ENCODE assay signal across 8 cellular contexts in the genomic region with DNA sequence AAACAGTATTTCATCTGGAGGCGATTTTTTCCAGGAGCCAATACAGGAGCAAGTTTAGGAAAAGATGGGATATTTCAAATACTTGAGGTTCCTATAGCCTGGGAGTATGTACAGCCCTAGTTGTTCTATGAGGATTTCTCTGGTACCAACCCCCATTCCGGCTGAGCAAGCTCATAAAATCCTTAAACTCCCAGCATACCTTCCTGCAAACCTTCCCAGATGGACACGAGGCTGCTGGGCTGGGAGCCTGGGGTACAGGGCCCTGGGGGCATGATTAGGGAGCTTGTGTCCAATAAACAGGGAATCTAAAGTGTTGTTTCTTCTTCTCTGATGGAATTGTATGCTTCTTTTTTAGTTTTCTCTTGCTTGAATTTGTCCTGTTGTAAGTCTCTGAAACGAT. TPM values are rescaled to one million over a fixed set of nuclear protein-coding genes. Genes with fewer than 3 reads are reported as not detected.
DNase-seq lines count a peak whose midpoint lies in the region; ATAC-seq and TF ChIP-seq lines count a peak whose summit lies in the region.

No MANE protein-coding gene starts in this region.

- H3K36me3 Mint-ChIP-seq in Calu3 (ENCODE audit: insufficient read depth, unreplicated experiment): peaks cover 73% of the 10 kb centered on the region
- peaks cover 65% of the 10 kb centered on the region for H3K36me3 Mint-ChIP-seq in effector memory CD8-positive, alpha-beta T cell (ENCODE audit: insufficient read depth)
- H3K36me3 Mint-ChIP-seq in osteocyte (ENCODE audit: unreplicated experiment): peaks cover 31% of the 10 kb centered on the region

- H3K4me3 Mint-ChIP-seq in Calu3 (ENCODE audit: low read depth, unreplicated experiment): peak overlapping the region; percentile 84
- H3K4me3 Mint-ChIP-seq in effector memory CD8-positive, alpha-beta T cell: peak overlapping the region; percentile 73 to 85
- H3K4me3 Mint-ChIP-seq in osteocyte (ENCODE audit: unreplicated experiment): peak overlapping the region; percentile 80

- no peak for ATAC-seq in effector memory CD8-positive, alpha-beta T cell (replicated peaks)
- no peak for ATAC-seq in HG03342 (IDR thresholded peaks at IDR 0.05; ENCODE audit: unreplicated experiment)
- ATAC-seq in GM18868 (IDR thresholded peaks at IDR 0.05; ENCODE audit: unreplicated experiment): no peak

- CTCF ChIA-PET in Calu3 (lab: Charles Lee): interaction anchor here (0.8 to 2.9 kb wide), 5 partner anchors 12 to 117 kb away, joined by 3 to 15 read pairs (median 3); partner anchors contain the start of gene BAG6

- H3K4me1 Mint-ChIP-seq in Calu3 (ENCODE audit: low read depth, unreplicated experiment) (peaks cover 13% of the 10 kb centered on the region), osteocyte (ENCODE audit: unreplicated experiment) (peaks cover 18% of the 10 kb centered on the region)
- H3K4me1 Mint-ChIP-seq in effector memory CD8-positive, alpha-beta T cell (ENCODE audit: low read depth in 2 of 2): peaks cover 18 to 24% of the 10 kb centered on the region in 2 donors

- TF ChIP-seq CTCF in Calu3 (IDR thresholded peaks at IDR 0.05; ENCODE audit: unreplicated experiment) (no peak), osteocyte (IDR thresholded peaks at IDR 0.05) (no peak)

- H3K27me3 Mint-ChIP-seq in Calu3 (ENCODE audit: unreplicated experiment): peaks cover 1% of the 10 kb centered on the region
- no peaks in the 10 kb centered on the region for H3K27me3 Mint-ChIP-seq in effector memory CD8-positive, alpha-beta T cell
- no peaks in the 10 kb centered on the region for H3K27me3 Mint-ChIP-seq in osteocyte (ENCODE audit: unreplicated experiment)

- intact Hi-C loops in Calu3 (cut with micrococcal nuclease; ENCODE audit: unreplicated experiment): no loop called here

- H3K9me3 Mint-ChIP-seq in Calu3 (ENCODE audit: low read depth, unreplicated experiment) (no peaks in the 10 kb centered on the region), osteocyte (ENCODE audit: unreplicated experiment) (no peaks in the 10 kb centered on the region)
- no peaks in the 10 kb centered on the region for H3K9me3 Mint-ChIP-seq in effector memory CD8-positive, alpha-beta T cell

- no peak for DNase-seq in Calu3
- peak; percentile 32 for DNase-seq in NCI-H69 (lab: John Stamatoyannopoulos, UW)
- DNase-seq in effector memory CD8-positive, alpha-beta T cell: no peak
- no peak for DNase-seq in osteocyte (ENCODE audit: extremely low spot score, unreplicated experiment)
- DNase-seq in retina: no peak
- DNase-seq in GOT3 (lab: John Stamatoyannopoulos, UW): no peak

- BruUV-seq in Calu3 (replicated peaks; lab: Mats Ljungman, UMichigan): no TSS peak

- H3K27ac Mint-ChIP-seq in Calu3 (ENCODE audit: unreplicated experiment) (peak overlapping the region; percentile 87), osteocyte (ENCODE audit: unreplicated experiment) (peak overlapping the region; percentile 92)
- peak overlapping the region; percentile 90 to 92 for H3K27ac Mint-ChIP-seq in effector memory CD8-positive, alpha-beta T cell

RNA-seq across cellular contexts. Expression of gene PRRC2A, which starts 1.5 kb away (rescaled TPM):
- total RNA-seq in Calu3 (2022) (473 and 509 TPM in 2 replicates), osteocyte (189 and 205 TPM in 2 replicates)

RNA-seq across cellular contexts. Expression of gene AIF1, which starts 7.0 kb away (rescaled TPM):
- not detected in 2 replicates for total RNA-seq in Calu3 (2022)
- not detected in 2 replicates for total RNA-seq in osteocyte

RNA-seq across cellular contexts. Expression of gene NCR3, which starts 29.2 kb away (rescaled TPM):
- total RNA-seq in Calu3 (2022) (not detected in 2 replicates), osteocyte (not detected in 2 replicates)

RNA-seq across cellular contexts. Expression of gene BAG6, which starts 30.5 kb away (rescaled TPM):
- total RNA-seq in Calu3 (2022): 617 and 663 TPM in 2 replicates
- total RNA-seq in osteocyte: 382 and 386 TPM in 2 replicates

RNA-seq across cellular contexts. Expression of gene APOM, which starts 33.7 kb away (rescaled TPM):
- total RNA-seq in Calu3 (2022): 2.6 and 3.6 TPM in 2 replicates
- total RNA-seq in osteocyte: 2.2 and 4.0 TPM in 2 replicates
